22 cellular contexts compared by ENCODE assay signal in genomic region chr6:113376847-113377165, GRCh38.
DNase-seq lines count a peak whose midpoint lies in the region; ATAC-seq, FAIRE-seq and TF ChIP-seq lines count a peak whose summit lies in the region.
"Had no signal": no experiment of that assay in that cellular context is flagged by ENCODE, and none has a peak within 500 bp of the region (broad histone marks: within the 10 kb centered on the region; RNA-seq: fewer than 3 reads in every experiment).

No MANE protein-coding gene starts in this region.

- peak overlapping the region; percentile 24 to 33 for H3K4ac ChIP-seq in mesenchymal stem cell (ENCODE audit: low read depth in 1 of 2, low read length in 2 of 2)

- H3K4me3 ChIP-seq in SK-N-SH (ENCODE audit: low read depth in 2 of 2, low read length in 1 of 2): no peak overlapping the region
- H3K4me3 ChIP-seq in astrocyte (ENCODE audit: insufficient read depth, low read depth, low read length): no peak overlapping the region
- no peak overlapping the region for H3K4me3 ChIP-seq in mesenchymal stem cell (ENCODE audit: insufficient read depth in 1 of 2, low read depth in 1 of 2, low read length in 2 of 2)
- no peak overlapping the region for H3K4me3 ChIP-seq in skeletal muscle satellite cell (ENCODE audit: low read length)
- no peak overlapping the region for H3K4me3 ChIP-seq in lower leg skin (ENCODE audit: low read depth, poor library complexity, severe bottlenecking)

- no peak for TF ChIP-seq EP300 in SK-N-SH (IDR thresholded peaks at IDR 0.05; ENCODE audit: borderline replicate concordance in 1 of 2, low read depth in 1 of 2, low read length in 1 of 2)

- H3K9ac ChIP-seq in SK-N-SH (peak overlapping the region; percentile 75; the same call in 1 of the 2 replicates), astrocyte (ENCODE audit: low read length) (peak overlapping the region; percentile 34), mesenchymal stem cell (ENCODE audit: low read length) (peak overlapping the region; percentile 68), skeletal muscle satellite cell (ENCODE audit: low read depth, low read length) (peak overlapping the region; percentile 67)

- no peaks in the 10 kb centered on the region for H3K27me3 Mint-ChIP-seq in astrocyte (ENCODE audit: low read depth, unreplicated experiment)
- H3K27me3 Mint-ChIP-seq: IgD-negative memory B cell had no signal

- H3K79me2 ChIP-seq in SK-N-SH (ENCODE audit: insufficient read depth) (peaks cover 41% of the 10 kb centered on the region), astrocyte (ENCODE audit: insufficient read depth, low read length) (no peaks in the 10 kb centered on the region)

- DNase-seq in SK-N-SH (no peak), astrocyte (ENCODE audit: low read depth) (no peak), mesenchymal stem cell (no peak), lower leg skin (ENCODE audit: low spot score in 2 of 2) (no peak), NCI-H226 (no peak), sciatic nerve (ENCODE audit: low spot score) (no peak)
- DNase-seq: DMS79, Kasumi-1, MM.1S, NCI-H1092 treated with DMSO at 0.1 percent for 48 hours, NCI-H2081, NCI-H2171 treated with DMSO at 0.1 percent for 48 hours, NCI-H748 treated with DMSO at 0.1 percent for 48 hours, OCI-M1, RPMI8226, SIG-M5 had no signal

- H3K27ac ChIP-seq in SK-N-SH (ENCODE audit: low read depth in 2 of 2, low read length in 1 of 2) (peak overlapping the region; percentile 95 to 97), astrocyte (ENCODE audit: low read depth, low read length) (peak overlapping the region; percentile 97), mesenchymal stem cell (ENCODE audit: low read length, poor library complexity, severe bottlenecking) (no peak overlapping the region)
- H3K27ac ChIP-seq: HL-60 had no signal

- no peak overlapping the region for H4K8ac ChIP-seq in mesenchymal stem cell (ENCODE audit: low read length)

- H3K4me1 Mint-ChIP-seq in astrocyte (ENCODE audit: low read depth, unreplicated experiment): peaks cover 12% of the 10 kb centered on the region
- H3K4me1 Mint-ChIP-seq: CD14-positive monocyte had no signal

- H3K27me3 ChIP-seq in SK-N-SH (ENCODE audit: insufficient read depth): no peaks in the 10 kb centered on the region
- H3K27me3 ChIP-seq in astrocyte (ENCODE audit: insufficient read depth, low read length): no peaks in the 10 kb centered on the region
- H3K27me3 ChIP-seq in mesenchymal stem cell (ENCODE audit: control insufficient read depth in 1 of 2, insufficient read depth in 1 of 2, low read length in 2 of 2): no peaks in the 10 kb centered on the region
- H3K27me3 ChIP-seq in skeletal muscle satellite cell (ENCODE audit: control insufficient read depth, insufficient read depth, low read length): no peaks in the 10 kb centered on the region

- intact Hi-C loops in lower leg skin (cut with DNase I; ENCODE audit: low total_unique reads): no loop called here
- intact Hi-C loops in sciatic nerve (cut with DNase I): no loop called here

- peaks cover 8 to 13% of the 10 kb centered on the region in 2 experiments for H3K36me3 ChIP-seq in SK-N-SH (replicated peaks in 1 of 2; ENCODE audit: control insufficient read depth in 1 of 2, insufficient read depth in 2 of 2, low read length in 1 of 2)
- H3K36me3 ChIP-seq in astrocyte (ENCODE audit: insufficient read depth, low read length): no peaks in the 10 kb centered on the region
- no peaks in the 10 kb centered on the region for H3K36me3 ChIP-seq in mesenchymal stem cell (ENCODE audit: control insufficient read depth in 1 of 2, insufficient read depth in 2 of 2, low read depth in 1 of 2, low read length in 2 of 2)
- H3K36me3 ChIP-seq in skeletal muscle satellite cell (ENCODE audit: insufficient read depth, low read length): no peaks in the 10 kb centered on the region

- H4K91ac ChIP-seq in mesenchymal stem cell (ENCODE audit: low read length): no peak overlapping the region

- H2BK120ac ChIP-seq in mesenchymal stem cell (ENCODE audit: low read depth, low read length): no peak overlapping the region

- POLR2A ChIA-PET in SK-N-SH (lab: Yijun Ruan, JAX): no interaction called here

- H3K23ac ChIP-seq in mesenchymal stem cell (ENCODE audit: low read length in 2 of 2): no peak overlapping the region

- H3K27ac Mint-ChIP-seq in astrocyte (ENCODE audit: unreplicated experiment): peak overlapping the region; percentile 13
- H3K27ac Mint-ChIP-seq: CD14-positive monocyte, IgD-negative memory B cell had no signal

- ATAC-seq in SK-N-SH treated with all-trans-retinoic acid at 6 μM for 48 hours: no peak; the same call in 2 of the 3 replicates
- no peak for ATAC-seq in sciatic nerve

- no peak overlapping the region for H2BK15ac ChIP-seq in mesenchymal stem cell (ENCODE audit: low read depth, poor library complexity, severe bottlenecking)

- no peaks in the 10 kb centered on the region for H3K36me3 Mint-ChIP-seq in astrocyte (ENCODE audit: low read depth, unreplicated experiment)
- H3K36me3 Mint-ChIP-seq: CD14-positive monocyte had no signal

- H3K4me3 Mint-ChIP-seq in astrocyte (ENCODE audit: unreplicated experiment): no peak overlapping the region
- H3K4me3 Mint-ChIP-seq: CD14-positive monocyte, IgD-negative memory B cell had no signal

- no peak overlapping the region for H3K14ac ChIP-seq in mesenchymal stem cell (ENCODE audit: low read length in 2 of 2)

- FAIRE-seq in astrocyte (lab: Jason Lieb, UNC): no peak
- FAIRE-seq: H54 had no signal

- no peaks in the 10 kb centered on the region for H3K79me1 ChIP-seq in mesenchymal stem cell (replicated peaks; ENCODE audit: low read length, poor library complexity, severe bottlenecking)

- no peaks in the 10 kb centered on the region for H4K20me1 ChIP-seq in SK-N-SH (ENCODE audit: insufficient read depth)
- H4K20me1 ChIP-seq in astrocyte (ENCODE audit: insufficient read depth, low read length): no peaks in the 10 kb centered on the region

- TF ChIP-seq CTCF in SK-N-SH (IDR thresholded peaks at IDR 0.05) (no peak), astrocyte (IDR thresholded peaks at IDR 0.05; ENCODE audit: insufficient read depth, low read depth, low read length) (no peak), lower leg skin (IDR thresholded peaks at IDR 0.05) (no peak)

- H3K9me2 ChIP-seq in SK-N-SH: no peaks in the 10 kb centered on the region

- no peak for TF ChIP-seq POLR2A in lower leg skin (IDR thresholded peaks at IDR 0.05)

- H2BK12ac ChIP-seq in mesenchymal stem cell (ENCODE audit: low read length in 2 of 2): no peak overlapping the region

- H3K9me3 Mint-ChIP-seq in astrocyte (ENCODE audit: unreplicated experiment): no peaks in the 10 kb centered on the region
- H3K9me3 Mint-ChIP-seq: CD14-positive monocyte, IgD-negative memory B cell had no signal

- TF ChIP-seq RAD21 in SK-N-SH (IDR thresholded peaks at IDR 0.05; ENCODE audit: low read length): no peak

- CTCF ChIA-PET in SK-N-SH (lab: Yijun Ruan, JAX): interaction anchor here (1.2 kb wide), 1 partner anchor 482 kb away, joined by 3 read pairs; no protein-coding TSS in a partner anchor

- peaks cover 55% of the 10 kb centered on the region for H3F3A ChIP-seq in SK-N-SH (replicated peaks; ENCODE audit: insufficient read depth)

- no peak overlapping the region for H2AK5ac ChIP-seq in mesenchymal stem cell (ENCODE audit: low read length, severe bottlenecking)

- H2AFZ ChIP-seq in SK-N-SH (ENCODE audit: low read depth) (peak overlapping the region; percentile 33; the same call in 1 of the 2 replicates), astrocyte (ENCODE audit: low read depth, low read length) (peak overlapping the region; percentile 35), mesenchymal stem cell (ENCODE audit: low read depth, low read length) (no peak overlapping the region)

- H3K9me3 ChIP-seq in SK-N-SH (no peaks in the 10 kb centered on the region), astrocyte (ENCODE audit: insufficient read depth, low read depth, low read length) (no peaks in the 10 kb centered on the region), mesenchymal stem cell (ENCODE audit: control insufficient read depth, low read length) (no peaks in the 10 kb centered on the region), skeletal muscle satellite cell (replicated peaks; ENCODE audit: low read length) (no peaks in the 10 kb centered on the region)

- H3K4me2 ChIP-seq in SK-N-SH (peak overlapping the region; percentile 82), astrocyte (ENCODE audit: low read length) (peak overlapping the region; percentile 28), mesenchymal stem cell (ENCODE audit: low read length, poor library complexity, severe bottlenecking) (no peak overlapping the region), skeletal muscle satellite cell (ENCODE audit: low read length) (peak overlapping the region; percentile 56)

- H3K18ac ChIP-seq in mesenchymal stem cell (ENCODE audit: low read depth in 1 of 2, low read length in 2 of 2): no peak overlapping the region

- H2BK5ac ChIP-seq in mesenchymal stem cell (ENCODE audit: low read depth, low read length, poor library complexity, severe bottlenecking): no peak overlapping the region

- H3K4me1 ChIP-seq in SK-N-SH (ENCODE audit: control insufficient read depth in 1 of 2, insufficient read depth in 2 of 2, low read depth in 1 of 2, low read length in 1 of 2) (peaks cover 5 to 36% of the 10 kb centered on the region in 2 experiments), astrocyte (ENCODE audit: insufficient read depth, low read length) (peaks cover 19% of the 10 kb centered on the region), mesenchymal stem cell (ENCODE audit: control insufficient read depth, insufficient read depth, low read depth, low read length) (no peaks in the 10 kb centered on the region), skeletal muscle satellite cell (ENCODE audit: control insufficient read depth, insufficient read depth, low read length) (peaks cover 28% of the 10 kb centered on the region)

- whole genome bisulfite sequencing in SK-N-SH (ENCODE audit: low lambda C conversion rate): 43% methylated on average over 1 of the region's 1 CpG
- WGBS in mesenchymal stem cell: 100% methylated on average over 1 of the region's 1 CpG
- 44 to 50% methylated on average over 1 of the region's 1 CpG for WGBS in lower leg skin, 2 donors

TF ChIP-seq in SK-N-SH treated with all-trans-retinoic acid at 6 μM for 48 hours, 23 proteins besides CTCF, POLR2A, EP300 and RAD21 (continues in another document):
- TF ChIP-seq CREB5 (CRISPR knock-in tag; IDR thresholded peaks at IDR 0.05; ENCODE audit: low read depth) (no peak), ZNF565 (CRISPR knock-in tag; conservative IDR thresholded peaks at IDR 0.05; ENCODE audit: low read depth) (no peak), PPARA (CRISPR knock-in tag; IDR thresholded peaks at IDR 0.05; ENCODE audit: borderline replicate concordance) (no peak), GLIS3 (CRISPR knock-in tag; IDR thresholded peaks at IDR 0.05) (no peak)
